8 cellular contexts compared by ENCODE assay signal in genomic region chr6:26044140-26045045, GRCh38. TPM values are rescaled to one million over a fixed set of nuclear protein-coding genes. Genes with fewer than 3 reads are reported as not detected.
DNase-seq lines count a peak whose midpoint lies in the region; ATAC-seq and TF ChIP-seq lines count a peak whose summit lies in the region.

No MANE protein-coding gene starts in this region.

- H3K4me2 ChIP-seq in fibroblast of lung (ENCODE audit: extremely low read depth, insufficient read depth, low read length), result peak overlapping the region; percentile 70
- peak overlapping the region; percentile 81 for H3K4me2 ChIP-seq in parathyroid adenoma (ENCODE audit: low read length)

- H3K9ac ChIP-seq in fibroblast of lung (ENCODE audit: insufficient read depth, low read length), result peak overlapping the region; percentile 61
- H3K9ac ChIP-seq in parathyroid adenoma, result no peak overlapping the region

- H3K9me3 ChIP-seq in AG04450 (ENCODE audit: control insufficient read depth, insufficient read depth, low read length) (no peaks in the 10 kb centered on the region; the same call in 1 of the 2 replicates), fibroblast of lung (ENCODE audit: control insufficient read depth, insufficient read depth, low read depth, low read length) (no peaks in the 10 kb centered on the region), parathyroid adenoma (ENCODE audit: control insufficient read depth, low read length) (no peaks in the 10 kb centered on the region)

- no peaks in the 10 kb centered on the region for H4K20me1 ChIP-seq in fibroblast of lung (ENCODE audit: control insufficient read depth, extremely low read depth, insufficient read depth, low read length)

- H3K27ac ChIP-seq in AG04450 (ENCODE audit: low read depth, low read length) (peak overlapping the region; percentile 93), fibroblast of lung (ENCODE audit: insufficient read depth, low read length) (peak overlapping the region; percentile 98), parathyroid adenoma (peak overlapping the region; percentile 92)

- CTCF ChIA-PET in AG04450 (lab: Charles Lee), result interaction anchor here (0.9 to 2.0 kb wide), 7 partner anchors 10 to 53 kb away, joined by 3 to 22 read pairs (median 4); no protein-coding TSS in a partner anchor

- H3K27me3 ChIP-seq in AG04450 (ENCODE audit: control insufficient read depth, insufficient read depth, low read length) (no peaks in the 10 kb centered on the region), fibroblast of lung (ENCODE audit: control insufficient read depth, insufficient read depth, low read length) (no peaks in the 10 kb centered on the region), parathyroid adenoma (ENCODE audit: control insufficient read depth, insufficient read depth, low read length) (no peaks in the 10 kb centered on the region)

- H3K79me2 ChIP-seq in fibroblast of lung (ENCODE audit: control insufficient read depth, insufficient read depth, low read length) (no peaks in the 10 kb centered on the region), parathyroid adenoma (no peaks in the 10 kb centered on the region)

- peak; percentile 28 for ATAC-seq in GM19328 (IDR thresholded peaks at IDR 0.05; ENCODE audit: unreplicated experiment)
- ATAC-seq in HG03521 (IDR thresholded peaks at IDR 0.05; ENCODE audit: unreplicated experiment), result peak; percentile 31

- DNase-seq in AG04450 (ENCODE audit: low read depth, low spot score) (no peak), fibroblast of lung (ENCODE audit: low read depth in 2 of 2) (peak; percentile 35 to 58), KG1 (lab: John Stamatoyannopoulos, UW) (no peak), 8988T (no peak)
- peak; percentile 79 for DNase-seq in activated CD8-positive, alpha-beta memory T cell treated with anti-CD3 and anti-CD28 coated beads, Interleukin-2, amount 50 U/mL, for 48 hours

- H2AFZ ChIP-seq in fibroblast of lung (ENCODE audit: low read length) (peak overlapping the region; percentile 76), parathyroid adenoma (peak overlapping the region; percentile 84)

- H3K36me3 ChIP-seq in fibroblast of lung (ENCODE audit: control insufficient read depth, insufficient read depth, low read length) (no peaks in the 10 kb centered on the region), parathyroid adenoma (ENCODE audit: control insufficient read depth, insufficient read depth, low read length) (no peaks in the 10 kb centered on the region)

- TF ChIP-seq CTCF in AG04450 (IDR thresholded peaks at IDR 0.05; ENCODE audit: low read depth, low read length) (no peak), fibroblast of lung (conservative IDR thresholded peaks at IDR 0.05 in 1 of 2, IDR thresholded peaks at IDR 0.05 in 1 of 2; ENCODE audit: low read depth in 1 of 2, low read length in 2 of 2) (no peak), parathyroid adenoma (IDR thresholded peaks at IDR 0.05) (no peak)

- POLR2A ChIA-PET in AG04450 (lab: Yijun Ruan, JAX), result interaction anchor here (0.6 to 5.3 kb wide), 37 partner anchors 9 to 1848 kb away, joined by 3 to 272 read pairs (median 8); a partner anchor contains a TSS

- H3K4me3 ChIP-seq in AG04450 (ENCODE audit: low read depth, low read length) (peak overlapping the region; percentile 66), fibroblast of lung (replicated peaks in 1 of 4; ENCODE audit: control extremely low read depth in 1 of 4, insufficient read depth in 1 of 4, low read depth in 3 of 4, low read length in 4 of 4) (peak overlapping the region; percentile 17 to 89 (median 40)), parathyroid adenoma (ENCODE audit: low read depth, low read length) (peak overlapping the region; percentile 81)

- peaks cover 11% of the 10 kb centered on the region for H3K4me1 ChIP-seq in fibroblast of lung (ENCODE audit: control insufficient read depth, extremely low read depth, insufficient read depth, low read length)
- no peaks in the 10 kb centered on the region for H3K4me1 ChIP-seq in parathyroid adenoma

RNA-seq across cellular contexts. Expression of gene HFE, which starts 42.8 kb away (rescaled TPM):
- polyA plus RNA-seq in AG04450 (2011; rRNA removed) (19.5 and 21.4 TPM in 2 replicates), fibroblast of lung (22.1 and 22.3 TPM in 2 replicates)
- polyA minus RNA-seq in AG04450 (2011; rRNA and poly(A)+ RNA removed), result 19.7 and 20.1 TPM in 2 replicates
- 6.4 and 18.3 TPM in 2 replicates for total RNA-seq in fibroblast of lung
- polyA plus RNA-seq in fibroblast of lung (2012), result 13.8 and 15.3 TPM in 2 replicates
- polyA minus RNA-seq in fibroblast of lung (ENCODE audit: low replicate concordance), result 8.7 and 32.6 TPM in 2 replicates

Comparison
In these comparisons a context has a peak if more than half of its experiments do, and no peak if none do; other contexts are left out.
1. DNase-seq: peak in activated CD8-positive, alpha-beta memory T cell treated with anti-CD3 and anti-CD28 coated beads, Interleukin-2, amount 50 U/mL, for 48 hours (single experiment) and fibroblast of lung (2 of 2); none in AG04450 (single experiment), KG1 (single experiment) and 8988T (single experiment).
2. Peak in every context shown above with its lines, with median percentiles within 50 percentile points of each other: H3K27ac ChIP-seq and H3K4me3 ChIP-seq.